Comparison of ENCODE assay signal across 8 cellular contexts in genomic region chr11:68030318-68031135, GRCh38. TPM values are rescaled to one million over a fixed set of nuclear protein-coding genes. Genes with fewer than 3 reads are reported as not detected.
DNase-seq lines count a peak whose midpoint lies in the region; ATAC-seq and TF ChIP-seq lines count a peak whose summit lies in the region.

Gene NDUFS8 (plus strand): TSS chr11:68030681. CDS start chr11:68032152, 1,471 bp downstream.

- peak; percentile 95 for ATAC-seq in HG02885 (IDR thresholded peaks at IDR 0.05; ENCODE audit: poor library complexity, unreplicated experiment)
- ATAC-seq in T-helper 17 cell, result peak; percentile 97

- peak; percentile 62 for TF ChIP-seq POLR2A in GM15510 (IDR thresholded peaks at IDR 0.05; ENCODE audit: borderline replicate concordance, extremely low read depth, insufficient read length)

- H3K9me3 ChIP-seq in T-helper 17 cell (ENCODE audit: control insufficient read depth, low read length, poor library complexity, severe bottlenecking) (no peaks in the 10 kb centered on the region), left ventricle myocardium inferior (replicated peaks) (no peaks in the 10 kb centered on the region)

- intact Hi-C loops in left ventricle myocardium inferior (cut with micrococcal nuclease), result no loop called here

- H3K27ac Mint-ChIP-seq in T-helper 17 cell (peak within 1 kb of the TSS; percentile 96), progenitor cell of endocrine pancreas (peak within 1 kb of the TSS; percentile 95)

- peaks cover 56% of the 10 kb centered on the region for H3K4me1 ChIP-seq in left ventricle myocardium inferior

- H3K27ac ChIP-seq in left ventricle myocardium inferior (replicated peaks), result peak within 1 kb of the TSS; percentile 94

- H3K27me3 ChIP-seq in left ventricle myocardium inferior (ENCODE audit: low read depth), result no peaks in the 10 kb centered on the region

- peak within 1 kb of the TSS; percentile 89 for H3K4me3 ChIP-seq in left ventricle myocardium inferior

- H3K27me3 Mint-ChIP-seq in T-helper 17 cell (no peaks in the 10 kb centered on the region), progenitor cell of endocrine pancreas (no peaks in the 10 kb centered on the region)

- peak within 1 kb of the TSS; percentile 97 for H3K4me3 Mint-ChIP-seq in T-helper 17 cell
- peak within 1 kb of the TSS; percentile 93 for H3K4me3 Mint-ChIP-seq in progenitor cell of endocrine pancreas (ENCODE audit: low read depth)

- peaks cover 15% of the 10 kb centered on the region for H3K4me1 Mint-ChIP-seq in T-helper 17 cell
- peaks cover 10% of the 10 kb centered on the region for H3K4me1 Mint-ChIP-seq in progenitor cell of endocrine pancreas (ENCODE audit: low read depth)

- DNase-seq in NCI-H1694 treated with DMSO at 0.1 percent for 48 hours (lab: John Stamatoyannopoulos, UW) (peak; percentile 98), T-helper 17 cell (peak; percentile 91 to 94 (median 92)), amygdala (lab: John Stamatoyannopoulos, UW) (peak; percentile 77 to 99 (median 96)), left ventricle myocardium inferior (peak; percentile 98), progenitor cell of endocrine pancreas (ENCODE audit: low spot score, unreplicated experiment) (peak; percentile 88), ureter (ENCODE audit: low spot score) (peak; percentile 98)

- H3K36me3 Mint-ChIP-seq in T-helper 17 cell (ENCODE audit: low read depth), result peaks cover 3% of the 10 kb centered on the region
- H3K36me3 Mint-ChIP-seq in progenitor cell of endocrine pancreas (ENCODE audit: insufficient read depth), result peaks cover 1% of the 10 kb centered on the region

- peaks cover 30% of the 10 kb centered on the region for H3K36me3 ChIP-seq in left ventricle myocardium inferior

- no peaks in the 10 kb centered on the region for H3K9me3 Mint-ChIP-seq in progenitor cell of endocrine pancreas (ENCODE audit: low read depth)

- TF ChIP-seq CTCF in left ventricle myocardium inferior (IDR thresholded peaks at IDR 0.05; ENCODE audit: borderline replicate concordance) (no peak), progenitor cell of endocrine pancreas (IDR thresholded peaks at IDR 0.05; ENCODE audit: unreplicated experiment) (no peak)

RNA-seq across cellular contexts. Expression of gene NDUFS8, which starts in this region (rescaled TPM):
- total RNA-seq in T-helper 17 cell (10 to 100 TPM; 59.5 to 64.2 TPM), left ventricle myocardium inferior (436 TPM), progenitor cell of endocrine pancreas (113 and 125 TPM in 2 replicates), ureter (172 TPM)

Comparison
In these comparisons a context has a peak if more than half of its experiments do, and no peak if none do; other contexts are left out.
1. Peak in every context shown above with its lines: DNase-seq, ATAC-seq, H3K4me3 ChIP-seq and H3K27ac ChIP-seq.